8 cellular contexts compared by ENCODE assay signal in genomic region chr6:56757585-56757984, GRCh38.
DNase-seq lines count a peak whose midpoint lies in the region; ATAC-seq lines count a peak whose summit lies in the region.

No MANE protein-coding gene starts in this region.

- DNase-seq in EL = peak; percentile 63
- DNase-seq in myocyte (ENCODE audit: low read depth) = peak; percentile 50
- no peak for DNase-seq in NCI-H1092 (lab: John Stamatoyannopoulos, UW)
- DNase-seq in AG08395 (ENCODE audit: low spot score) = no peak

- ATAC-seq in HG03378 (IDR thresholded peaks at IDR 0.05; ENCODE audit: unreplicated experiment) = peak; percentile 38
- ATAC-seq in GM18498 (IDR thresholded peaks at IDR 0.05; ENCODE audit: unreplicated experiment) = no peak
- no peak for ATAC-seq in GM19395 (IDR thresholded peaks at IDR 0.05; ENCODE audit: unreplicated experiment)

- peak overlapping the region; percentile 62 for H3K27ac ChIP-seq in cingulate gyrus (ENCODE audit: low read depth, low read length)

Comparison
In these comparisons a context has a peak if more than half of its experiments do, and no peak if none do; other contexts are left out.
1. DNase-seq: peak in EL (single experiment) and myocyte (single experiment); none in NCI-H1092 (single experiment) and AG08395 (single experiment).